In the genomic region with DNA sequence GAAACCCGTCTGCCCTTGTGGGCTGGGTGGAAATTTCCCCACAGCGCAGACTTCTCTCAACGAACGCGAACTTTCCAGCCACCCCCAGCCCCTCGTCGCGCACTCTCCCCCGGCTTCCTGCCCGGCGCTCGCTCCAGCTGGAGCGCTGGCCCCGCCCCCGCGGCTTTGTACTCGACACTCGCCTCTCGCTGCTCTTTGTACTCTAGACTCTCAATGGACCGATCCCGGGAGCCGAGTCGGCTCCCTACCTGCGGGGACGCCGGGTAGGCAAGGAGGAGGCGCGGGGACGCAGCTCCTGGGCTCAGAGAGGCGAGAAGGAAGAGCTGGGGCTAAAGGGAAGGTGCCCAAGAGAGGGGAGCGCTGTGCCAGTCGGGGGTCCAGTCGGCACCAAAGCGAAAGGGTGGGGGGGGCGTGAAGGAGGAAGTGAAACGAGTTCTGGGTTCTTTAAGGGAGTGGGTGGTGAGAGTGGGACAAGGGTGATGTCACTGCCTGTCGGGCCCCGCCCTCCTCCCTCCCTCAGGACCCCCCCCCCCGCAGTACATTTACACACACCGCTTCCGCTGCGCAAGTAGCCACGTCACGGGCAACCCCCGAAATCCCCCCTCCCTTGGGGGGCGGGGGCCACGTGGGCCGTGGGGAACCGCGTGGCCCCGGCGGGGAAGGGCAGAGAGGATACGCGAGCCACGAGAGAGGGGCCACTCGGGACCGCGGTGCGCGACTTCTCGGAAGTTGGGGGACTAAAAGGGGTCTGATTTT, we compare ENCODE assay signal across 1 cellular context.
TF ChIP-seq lines count a peak whose summit lies in the region.

No MANE protein-coding gene starts in this region.

TF ChIP-seq in K562, 482 proteins besides CTCF, POLR2A, EP300 and RAD21 (continued from another document and continues in another):
- TF ChIP-seq, protein P1, sequence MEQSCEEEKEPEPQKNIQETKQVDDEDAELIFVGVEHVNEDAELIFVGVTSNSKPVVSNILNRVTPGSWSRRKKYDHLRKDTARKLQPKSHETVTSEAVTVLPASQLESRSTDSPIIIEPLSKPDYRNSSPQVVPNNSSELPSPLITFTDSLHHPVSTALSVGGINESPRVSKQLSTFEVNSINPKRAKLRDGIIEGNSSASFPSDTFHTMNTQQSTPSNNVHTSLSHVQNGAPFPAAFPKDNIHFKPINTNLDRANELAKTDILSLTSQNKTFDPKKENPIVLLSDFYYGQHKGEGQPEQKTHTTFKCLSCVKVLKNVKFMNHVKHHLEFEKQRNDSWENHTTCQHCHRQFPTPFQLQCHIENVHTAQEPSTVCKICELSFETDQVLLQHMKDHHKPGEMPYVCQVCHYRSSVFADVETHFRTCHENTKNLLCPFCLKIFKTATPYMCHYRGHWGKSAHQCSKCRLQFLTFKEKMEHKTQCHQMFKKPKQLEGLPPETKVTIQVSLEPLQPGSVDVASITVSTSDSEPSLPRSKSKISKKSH (CRISPR knock-in tag; IDR thresholded peaks at IDR 0.05) = no peak
- TF ChIP-seq KLF16 (IDR thresholded peaks at IDR 0.05) (no peak), COPS2 (conservative IDR thresholded peaks at IDR 0.05) (no peak), JUND (IDR thresholded peaks at IDR 0.05; ENCODE audit: borderline replicate concordance, low read depth, low read length) (peak; percentile 72), JUND (tag; IDR thresholded peaks at IDR 0.05; ENCODE audit: borderline replicate concordance, low read depth, low read length) (peak; percentile 36; the same call in 1 of the 3 replicates), CXXC5 (CRISPR knock-in tag; IDR thresholded peaks at IDR 0.05) (0 out of 2 replicates have a peak, but pooled peaks have one; percentile 11), EP400 (IDR thresholded peaks at IDR 0.05) (peak; percentile 90), GATAD2A (IDR thresholded peaks at IDR 0.05) (0 out of 2 replicates have a peak, but pooled peaks have one; percentile 59), RBFOX2 (IDR thresholded peaks at IDR 0.05; ENCODE audit: low read depth, low read length) (peak; percentile 83), KLF13 (tag; IDR thresholded peaks at IDR 0.05; ENCODE audit: borderline replicate concordance, low read depth) (peak; percentile 52; the same call in 1 of the 2 replicates), SAP30 (IDR thresholded peaks at IDR 0.05; ENCODE audit: borderline replicate concordance, insufficient read depth, low read depth, low read length, poor library complexity, severe bottlenecking) (peak; percentile 86), JUN (IDR thresholded peaks at IDR 0.05; ENCODE audit: borderline replicate concordance, low read depth, low read length) (no peak), JUN (CRISPR knock-in tag; IDR thresholded peaks at IDR 0.05; ENCODE audit: borderline replicate concordance) (no peak), POLR2H (tag; IDR thresholded peaks at IDR 0.05; ENCODE audit: low read depth) (no peak), MYBL2 (IDR thresholded peaks at IDR 0.05; ENCODE audit: low read depth) (no peak), MYBL2 (CRISPR knock-in tag; IDR thresholded peaks at IDR 0.05; ENCODE audit: borderline replicate concordance) (no peak), RBM25 (IDR thresholded peaks at IDR 0.05; ENCODE audit: low read depth, low read length, severe bottlenecking) (no peak), MCM2 (IDR thresholded peaks at IDR 0.05; ENCODE audit: low read depth) (no peak), ZNF133 (CRISPR knock-in tag; IDR thresholded peaks at IDR 0.05) (no peak), PHF8 (IDR thresholded peaks at IDR 0.05; ENCODE audit: borderline replicate concordance, low read length) (peak; percentile 33; the same call in 1 of the 2 replicates), YY1 (IDR thresholded peaks at IDR 0.05; ENCODE audit: borderline replicate concordance in 1 of 3, control insufficient read depth in 1 of 3, extremely low read depth in 1 of 3, insufficient read depth in 3 of 3, insufficient read length in 1 of 3, insufficient replicate concordance in 2 of 3, low read depth in 1 of 3, low read length in 2 of 3) (peak in 1 of 3 experiments; percentile 8), TEAD2 (tag; IDR thresholded peaks at IDR 0.05) (no peak), TGIF2 (CRISPR knock-in tag; IDR thresholded peaks at IDR 0.05) (no peak), ZNF197 (CRISPR knock-in tag; IDR thresholded peaks at IDR 0.05; ENCODE audit: low read depth) (no peak), RBM14 (IDR thresholded peaks at IDR 0.05; ENCODE audit: borderline replicate concordance, insufficient read depth, low read depth, low read length) (no peak), ZBTB7A (IDR thresholded peaks at IDR 0.05; ENCODE audit: borderline replicate concordance, control insufficient read depth, low read depth, low read length) (peak; percentile 67), ZSCAN32 (CRISPR knock-in tag; IDR thresholded peaks at IDR 0.05) (no peak), CCAR2 (IDR thresholded peaks at IDR 0.05; ENCODE audit: low read depth, low read length) (no peak), GATA2 (CRISPR knock-in tag; IDR thresholded peaks at IDR 0.05) (no peak), ATF1 (CRISPR knock-in tag; IDR thresholded peaks at IDR 0.05) (no peak), ATF1 (tag; IDR thresholded peaks at IDR 0.05) (peak; percentile 65)
- TF ChIP-seq, protein P2, sequence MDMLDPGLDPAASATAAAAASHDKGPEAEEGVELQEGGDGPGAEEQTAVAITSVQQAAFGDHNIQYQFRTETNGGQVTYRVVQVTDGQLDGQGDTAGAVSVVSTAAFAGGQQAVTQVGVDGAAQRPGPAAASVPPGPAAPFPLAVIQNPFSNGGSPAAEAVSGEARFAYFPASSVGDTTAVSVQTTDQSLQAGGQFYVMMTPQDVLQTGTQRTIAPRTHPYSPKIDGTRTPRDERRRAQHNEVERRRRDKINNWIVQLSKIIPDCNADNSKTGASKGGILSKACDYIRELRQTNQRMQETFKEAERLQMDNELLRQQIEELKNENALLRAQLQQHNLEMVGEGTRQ (CRISPR knock-in tag; IDR thresholded peaks at IDR 0.05) = peak; percentile 62
- TF ChIP-seq, protein P3, sequence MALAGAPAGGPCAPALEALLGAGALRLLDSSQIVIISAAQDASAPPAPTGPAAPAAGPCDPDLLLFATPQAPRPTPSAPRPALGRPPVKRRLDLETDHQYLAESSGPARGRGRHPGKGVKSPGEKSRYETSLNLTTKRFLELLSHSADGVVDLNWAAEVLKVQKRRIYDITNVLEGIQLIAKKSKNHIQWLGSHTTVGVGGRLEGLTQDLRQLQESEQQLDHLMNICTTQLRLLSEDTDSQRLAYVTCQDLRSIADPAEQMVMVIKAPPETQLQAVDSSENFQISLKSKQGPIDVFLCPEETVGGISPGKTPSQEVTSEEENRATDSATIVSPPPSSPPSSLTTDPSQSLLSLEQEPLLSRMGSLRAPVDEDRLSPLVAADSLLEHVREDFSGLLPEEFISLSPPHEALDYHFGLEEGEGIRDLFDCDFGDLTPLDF (CRISPR knock-in tag; IDR thresholded peaks at IDR 0.05) = no peak
- TF ChIP-seq, protein P4, sequence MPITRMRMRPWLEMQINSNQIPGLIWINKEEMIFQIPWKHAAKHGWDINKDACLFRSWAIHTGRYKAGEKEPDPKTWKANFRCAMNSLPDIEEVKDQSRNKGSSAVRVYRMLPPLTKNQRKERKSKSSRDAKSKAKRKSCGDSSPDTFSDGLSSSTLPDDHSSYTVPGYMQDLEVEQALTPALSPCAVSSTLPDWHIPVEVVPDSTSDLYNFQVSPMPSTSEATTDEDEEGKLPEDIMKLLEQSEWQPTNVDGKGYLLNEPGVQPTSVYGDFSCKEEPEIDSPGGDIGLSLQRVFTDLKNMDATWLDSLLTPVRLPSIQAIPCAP (CRISPR knock-in tag; IDR thresholded peaks at IDR 0.05; ENCODE audit: borderline replicate concordance) = no peak
- TF ChIP-seq, protein P5, sequence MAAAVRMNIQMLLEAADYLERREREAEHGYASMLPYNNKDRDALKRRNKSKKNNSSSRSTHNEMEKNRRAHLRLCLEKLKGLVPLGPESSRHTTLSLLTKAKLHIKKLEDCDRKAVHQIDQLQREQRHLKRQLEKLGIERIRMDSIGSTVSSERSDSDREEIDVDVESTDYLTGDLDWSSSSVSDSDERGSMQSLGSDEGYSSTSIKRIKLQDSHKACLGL (CRISPR knock-in tag; IDR thresholded peaks at IDR 0.05; ENCODE audit: borderline replicate concordance, poor library complexity, severe bottlenecking) = peak; percentile 78
- TF ChIP-seq, protein P6, sequence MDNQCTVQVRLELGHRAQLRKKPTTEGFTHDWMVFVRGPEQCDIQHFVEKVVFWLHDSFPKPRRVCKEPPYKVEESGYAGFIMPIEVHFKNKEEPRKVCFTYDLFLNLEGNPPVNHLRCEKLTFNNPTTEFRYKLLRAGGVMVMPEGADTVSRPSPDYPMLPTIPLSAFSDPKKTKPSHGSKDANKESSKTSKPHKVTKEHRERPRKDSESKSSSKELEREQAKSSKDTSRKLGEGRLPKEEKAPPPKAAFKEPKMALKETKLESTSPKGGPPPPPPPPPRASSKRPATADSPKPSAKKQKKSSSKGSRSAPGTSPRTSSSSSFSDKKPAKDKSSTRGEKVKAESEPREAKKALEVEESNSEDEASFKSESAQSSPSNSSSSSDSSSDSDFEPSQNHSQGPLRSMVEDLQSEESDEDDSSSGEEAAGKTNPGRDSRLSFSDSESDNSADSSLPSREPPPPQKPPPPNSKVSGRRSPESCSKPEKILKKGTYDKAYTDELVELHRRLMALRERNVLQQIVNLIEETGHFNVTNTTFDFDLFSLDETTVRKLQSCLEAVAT (IDR thresholded peaks at IDR 0.05) = peak in 1 of 2 experiments; percentile 11; a peak in 1 of 4 replicates
- TF ChIP-seq, protein P7, sequence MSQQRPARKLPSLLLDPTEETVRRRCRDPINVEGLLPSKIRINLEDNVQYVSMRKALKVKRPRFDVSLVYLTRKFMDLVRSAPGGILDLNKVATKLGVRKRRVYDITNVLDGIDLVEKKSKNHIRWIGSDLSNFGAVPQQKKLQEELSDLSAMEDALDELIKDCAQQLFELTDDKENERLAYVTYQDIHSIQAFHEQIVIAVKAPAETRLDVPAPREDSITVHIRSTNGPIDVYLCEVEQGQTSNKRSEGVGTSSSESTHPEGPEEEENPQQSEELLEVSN (IDR thresholded peaks at IDR 0.05; ENCODE audit: borderline replicate concordance in 1 of 2, extremely low read depth in 1 of 2, insufficient read depth in 1 of 2, insufficient read length in 1 of 2, low read depth in 1 of 2, low read length in 1 of 2, poor library complexity in 1 of 2, severe bottlenecking in 1 of 2) = peak in 1 of 2 experiments; percentile 31
- TF ChIP-seq, protein P8, sequence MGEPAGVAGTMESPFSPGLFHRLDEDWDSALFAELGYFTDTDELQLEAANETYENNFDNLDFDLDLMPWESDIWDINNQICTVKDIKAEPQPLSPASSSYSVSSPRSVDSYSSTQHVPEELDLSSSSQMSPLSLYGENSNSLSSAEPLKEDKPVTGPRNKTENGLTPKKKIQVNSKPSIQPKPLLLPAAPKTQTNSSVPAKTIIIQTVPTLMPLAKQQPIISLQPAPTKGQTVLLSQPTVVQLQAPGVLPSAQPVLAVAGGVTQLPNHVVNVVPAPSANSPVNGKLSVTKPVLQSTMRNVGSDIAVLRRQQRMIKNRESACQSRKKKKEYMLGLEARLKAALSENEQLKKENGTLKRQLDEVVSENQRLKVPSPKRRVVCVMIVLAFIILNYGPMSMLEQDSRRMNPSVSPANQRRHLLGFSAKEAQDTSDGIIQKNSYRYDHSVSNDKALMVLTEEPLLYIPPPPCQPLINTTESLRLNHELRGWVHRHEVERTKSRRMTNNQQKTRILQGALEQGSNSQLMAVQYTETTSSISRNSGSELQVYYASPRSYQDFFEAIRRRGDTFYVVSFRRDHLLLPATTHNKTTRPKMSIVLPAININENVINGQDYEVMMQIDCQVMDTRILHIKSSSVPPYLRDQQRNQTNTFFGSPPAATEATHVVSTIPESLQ (CRISPR knock-in tag; IDR thresholded peaks at IDR 0.05) = no peak
- TF ChIP-seq, protein P9, sequence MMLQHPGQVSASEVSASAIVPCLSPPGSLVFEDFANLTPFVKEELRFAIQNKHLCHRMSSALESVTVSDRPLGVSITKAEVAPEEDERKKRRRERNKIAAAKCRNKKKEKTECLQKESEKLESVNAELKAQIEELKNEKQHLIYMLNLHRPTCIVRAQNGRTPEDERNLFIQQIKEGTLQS (IDR thresholded peaks at IDR 0.05) = peak; percentile 79
- TF ChIP-seq, protein P9 (CRISPR knock-in tag; conservative IDR thresholded peaks at IDR 0.05) = no peak
- TF ChIP-seq, protein P10, sequence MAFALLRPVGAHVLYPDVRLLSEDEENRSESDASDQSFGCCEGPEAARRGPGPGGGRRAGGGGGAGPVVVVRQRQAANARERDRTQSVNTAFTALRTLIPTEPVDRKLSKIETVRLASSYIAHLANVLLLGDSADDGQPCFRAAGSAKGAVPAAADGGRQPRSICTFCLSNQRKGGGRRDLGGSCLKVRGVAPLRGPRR (CRISPR knock-in tag; IDR thresholded peaks at IDR 0.05) = no peak
- TF ChIP-seq, protein P11, sequence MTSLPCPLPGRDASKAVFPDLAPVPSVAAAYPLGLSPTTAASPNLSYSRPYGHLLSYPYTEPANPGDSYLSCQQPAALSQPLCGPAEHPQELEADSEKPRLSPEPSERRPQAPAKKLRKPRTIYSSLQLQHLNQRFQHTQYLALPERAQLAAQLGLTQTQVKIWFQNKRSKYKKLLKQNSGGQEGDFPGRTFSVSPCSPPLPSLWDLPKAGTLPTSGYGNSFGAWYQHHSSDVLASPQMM (CRISPR knock-in tag; IDR thresholded peaks at IDR 0.05) = no peak
- TF ChIP-seq, protein P12, sequence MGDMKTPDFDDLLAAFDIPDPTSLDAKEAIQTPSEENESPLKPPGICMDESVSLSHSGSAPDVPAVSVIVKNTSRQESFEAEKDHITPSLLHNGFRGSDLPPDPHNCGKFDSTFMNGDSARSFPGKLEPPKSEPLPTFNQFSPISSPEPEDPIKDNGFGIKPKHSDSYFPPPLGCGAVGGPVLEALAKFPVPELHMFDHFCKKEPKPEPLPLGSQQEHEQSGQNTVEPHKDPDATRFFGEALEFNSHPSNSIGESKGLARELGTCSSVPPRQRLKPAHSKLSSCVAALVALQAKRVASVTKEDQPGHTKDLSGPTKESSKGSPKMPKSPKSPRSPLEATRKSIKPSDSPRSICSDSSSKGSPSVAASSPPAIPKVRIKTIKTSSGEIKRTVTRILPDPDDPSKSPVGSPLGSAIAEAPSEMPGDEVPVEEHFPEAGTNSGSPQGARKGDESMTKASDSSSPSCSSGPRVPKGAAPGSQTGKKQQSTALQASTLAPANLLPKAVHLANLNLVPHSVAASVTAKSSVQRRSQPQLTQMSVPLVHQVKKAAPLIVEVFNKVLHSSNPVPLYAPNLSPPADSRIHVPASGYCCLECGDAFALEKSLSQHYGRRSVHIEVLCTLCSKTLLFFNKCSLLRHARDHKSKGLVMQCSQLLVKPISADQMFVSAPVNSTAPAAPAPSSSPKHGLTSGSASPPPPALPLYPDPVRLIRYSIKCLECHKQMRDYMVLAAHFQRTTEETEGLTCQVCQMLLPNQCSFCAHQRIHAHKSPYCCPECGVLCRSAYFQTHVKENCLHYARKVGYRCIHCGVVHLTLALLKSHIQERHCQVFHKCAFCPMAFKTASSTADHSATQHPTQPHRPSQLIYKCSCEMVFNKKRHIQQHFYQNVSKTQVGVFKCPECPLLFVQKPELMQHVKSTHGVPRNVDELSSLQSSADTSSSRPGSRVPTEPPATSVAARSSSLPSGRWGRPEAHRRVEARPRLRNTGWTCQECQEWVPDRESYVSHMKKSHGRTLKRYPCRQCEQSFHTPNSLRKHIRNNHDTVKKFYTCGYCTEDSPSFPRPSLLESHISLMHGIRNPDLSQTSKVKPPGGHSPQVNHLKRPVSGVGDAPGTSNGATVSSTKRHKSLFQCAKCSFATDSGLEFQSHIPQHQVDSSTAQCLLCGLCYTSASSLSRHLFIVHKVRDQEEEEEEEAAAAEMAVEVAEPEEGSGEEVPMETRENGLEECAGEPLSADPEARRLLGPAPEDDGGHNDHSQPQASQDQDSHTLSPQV (IDR thresholded peaks at IDR 0.05) = 0 out of 2 replicates have a peak, but pooled peaks have one; percentile 18
